1 cellular context compared by ENCODE assay signal in genomic region chr1:31934706-31935629, GRCh38.
TF ChIP-seq lines count a peak whose summit lies in the region.

No MANE protein-coding gene starts in this region.

TF ChIP-seq in HepG2, 621 proteins besides CTCF, POLR2A, EP300 and RAD21 (continued from another document):
- no peak for TF ChIP-seq ZNF33A (CRISPR knock-in tag; IDR thresholded peaks at IDR 0.05; ENCODE audit: borderline replicate concordance)
- no peak for TF ChIP-seq TCF7 (IDR thresholded peaks at IDR 0.05; ENCODE audit: low read depth)
- no peak for TF ChIP-seq SIN3A (IDR thresholded peaks at IDR 0.05; ENCODE audit: borderline replicate concordance, low read depth, low read length)
- TF ChIP-seq NFYC (CRISPR knock-in tag; IDR thresholded peaks at IDR 0.05) = no peak
- TF ChIP-seq DRAP1 (CRISPR knock-in tag; IDR thresholded peaks at IDR 0.05) = no peak
- TF ChIP-seq HDAC1 (CRISPR knock-in tag; IDR thresholded peaks at IDR 0.05) = no peak
- no peak for TF ChIP-seq MED1 (CRISPR knock-in tag; IDR thresholded peaks at IDR 0.05)
- TF ChIP-seq ZNF407 (CRISPR knock-in tag; IDR thresholded peaks at IDR 0.05; ENCODE audit: not compliant biosample characterization) = no peak
- no peak for TF ChIP-seq PHF5A (CRISPR knock-in tag; IDR thresholded peaks at IDR 0.05; ENCODE audit: low read depth, unreplicated experiment)
- TF ChIP-seq ZKSCAN5 (CRISPR knock-in tag; IDR thresholded peaks at IDR 0.05) = no peak
- no peak for TF ChIP-seq DZIP1 (CRISPR knock-in tag; IDR thresholded peaks at IDR 0.05)
- no peak for TF ChIP-seq EHMT2 (IDR thresholded peaks at IDR 0.05; ENCODE audit: borderline replicate concordance, low read depth, low read length)
- no peak for TF ChIP-seq NFIC (IDR thresholded peaks at IDR 0.05; ENCODE audit: low read length)
